Comparison of ENCODE assay signal across 20 cellular contexts in the genomic region with DNA sequence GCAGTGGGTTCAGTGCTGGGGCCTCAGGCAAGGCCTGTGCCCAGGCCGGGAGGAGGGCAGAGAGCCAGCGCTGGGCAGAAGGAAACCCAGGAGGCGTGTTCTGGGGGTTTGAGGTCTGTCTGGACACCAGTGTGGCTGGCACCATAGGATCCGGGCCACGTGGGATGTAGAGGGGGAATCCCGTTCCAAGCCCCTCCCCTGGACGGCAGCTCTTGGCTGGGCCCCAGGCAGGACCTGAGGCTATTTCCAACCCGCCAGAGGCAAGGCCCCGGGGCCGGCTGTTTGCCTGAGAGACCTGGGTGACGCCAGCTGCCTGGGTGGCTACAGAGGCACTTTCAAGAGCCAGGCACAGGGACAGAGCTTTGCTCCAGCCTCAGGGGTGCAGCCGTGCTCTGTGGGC. TPM values are rescaled to one million over a fixed set of nuclear protein-coding genes. Genes with fewer than 3 reads are reported as not detected.
DNase-seq lines count a peak whose midpoint lies in the region; ATAC-seq and TF ChIP-seq lines count a peak whose summit lies in the region.
"Had no signal": no experiment of that assay in that cellular context is flagged by ENCODE, and none has a peak within 500 bp of the region (broad histone marks: within the 10 kb centered on the region; RNA-seq: fewer than 3 reads in every experiment).

No MANE protein-coding gene starts in this region.

- DNase-seq in SHP77 (lab: John Stamatoyannopoulos, UW) (peak; percentile 31 to 41), SHP77 treated with DMSO at 0.1 percent for 48 hours (lab: John Stamatoyannopoulos, UW) (no peak), esophagus muscularis mucosa (ENCODE audit: extremely low spot score) (no peak), myocyte (ENCODE audit: low read depth) (peak; percentile 56), aorta (peak; percentile 77 to 84), NCI-H1092 treated with DMSO at 0.1 percent for 48 hours (lab: John Stamatoyannopoulos, UW) (no peak), posterior vena cava (ENCODE audit: low spot score) (no peak), foreskin melanocyte (no peak)
- DNase-seq: activated CD4-positive, alpha-beta T cell treated with anti-CD3 and anti-CD28 coated beads, Interleukin-2, amount 50 U/mL, for 4 hours; activated naive CD4-positive, alpha-beta T cell treated with anti-CD3 and anti-CD28 coated beads for 36 hours; dermis blood vessel endothelial cell; foreskin fibroblast; naive B cell; NCI-H1105 treated with DMSO at 0.1 percent for 48 hours; Peyer's patch; stimulated activated CD8-positive, alpha-beta memory T cell treated with anti-CD3 and anti-CD28 coated beads, Interleukin-4, amount 100 ng/mL, for 48 hours; T-cell; thyroid gland had no signal

- H3K4me3 ChIP-seq in esophagus muscularis mucosa: no peak overlapping the region
- no peak overlapping the region for H3K4me3 ChIP-seq in aorta (ENCODE audit: low read length in 2 of 2)
- H3K4me3 ChIP-seq: body of pancreas, Peyer's patch, thyroid gland had no signal

- TF ChIP-seq EP300 in esophagus muscularis mucosa (IDR thresholded peaks at IDR 0.05): no peak

- TF ChIP-seq CTCF in esophagus muscularis mucosa (IDR thresholded peaks at IDR 0.05): no peak

- no peaks in the 10 kb centered on the region for H3K36me3 ChIP-seq in esophagus muscularis mucosa
- no peaks in the 10 kb centered on the region for H3K36me3 ChIP-seq in aorta (ENCODE audit: control insufficient read depth in 1 of 2, insufficient read depth in 2 of 2, low read length in 1 of 2)
- H3K36me3 ChIP-seq: Peyer's patch, thyroid gland had no signal

- intact Hi-C loops in esophagus muscularis mucosa (cut with DNase I): no loop called here
- intact Hi-C loops in aorta (cut with DNase I): loop anchor here in 1 of 2 donors (5.0 kb wide), 1 partner anchor 59 kb away; a partner anchor contains a TSS
- intact Hi-C loops in posterior vena cava (cut with DNase I): loop anchor here in 1 of 2 donors (5.0 kb wide), 1 partner anchor 411 kb away; no protein-coding TSS in a partner anchor

- ATAC-seq in aorta (ENCODE audit: low FRiP score): peak; percentile 58
- ATAC-seq: body of pancreas, T-cell had no signal

- H3K9me3 ChIP-seq in esophagus muscularis mucosa (no peaks in the 10 kb centered on the region), aorta (ENCODE audit: control insufficient read depth, low read length) (no peaks in the 10 kb centered on the region)
- H3K9me3 ChIP-seq: body of pancreas, Peyer's patch, thyroid gland had no signal

- H3K4me1 ChIP-seq in esophagus muscularis mucosa (peaks cover 20 to 46% (median 39%) of the 10 kb centered on the region in 4 donors), aorta (ENCODE audit: control insufficient read depth in 1 of 2, insufficient read depth in 2 of 2, low read length in 2 of 2) (no peaks in the 10 kb centered on the region)
- H3K4me1 ChIP-seq: body of pancreas had no signal

- 37% methylated on average over 7 of the region's 12 CpGs for WGBS in esophagus muscularis mucosa
- WGBS in aorta, 2 donors: 9 to 13% methylated on average over 11 to 12 of the region's 12 CpGs

- H3K27ac ChIP-seq in esophagus muscularis mucosa (replicated peaks in 1 of 4) (peak overlapping the region; percentile 1 to 30 (median 22)), aorta (ENCODE audit: low read depth in 1 of 2, low read length in 2 of 2) (peak overlapping the region in 1 of 2 donors; percentile 60)
- H3K27ac ChIP-seq: body of pancreas, KMS-11, Peyer's patch, thyroid gland had no signal

- no peak for TF ChIP-seq POLR2A in esophagus muscularis mucosa (IDR thresholded peaks at IDR 0.05; ENCODE audit: low read depth)

- peaks cover 0 to 32% (median 0%) of the 10 kb centered on the region in 4 donors for H3K27me3 ChIP-seq in esophagus muscularis mucosa
- no peaks in the 10 kb centered on the region for H3K27me3 ChIP-seq in aorta (ENCODE audit: control insufficient read depth in 1 of 2, insufficient read depth in 2 of 2, low read length in 1 of 2)
- H3K27me3 ChIP-seq: body of pancreas, Peyer's patch, thyroid gland had no signal

RNA-seq across cellular contexts. Expression of a gene that starts 56.8 kb away (rescaled TPM):
- total RNA-seq in esophagus muscularis mucosa (100 to 1,000 TPM in 1 of 4 donors, 10 to 100 TPM in 3; 33.2 to 134 (median 78.7) TPM), myocyte (6.0 and 7.0 TPM in 2 replicates), aorta (100 to 1,000 TPM in 1 of 2 donors, 10 to 100 TPM in 1; 78.6 to 308 TPM), posterior vena cava (100 to 1,000 TPM in 1 of 2 donors, 10 to 100 TPM in 1; 91.4 to 118 TPM)
- polyA plus RNA-seq in myocyte (2012): 4.5 TPM
- polyA plus RNA-seq in aorta: 10 to 100 TPM; 13.1 to 32.0 TPM

Comparison
In these comparisons a context has a peak if more than half of its experiments do, and no peak if none do; other contexts are left out.
1. DNase-seq: peak in SHP77 (2 of 2), myocyte (single experiment) and aorta (2 of 2); none in SHP77 treated with DMSO at 0.1 percent for 48 hours (single experiment), esophagus muscularis mucosa (single experiment), NCI-H1092 treated with DMSO at 0.1 percent for 48 hours (single experiment), posterior vena cava (single experiment) and foreskin melanocyte (single experiment).